In the genomic region with DNA sequence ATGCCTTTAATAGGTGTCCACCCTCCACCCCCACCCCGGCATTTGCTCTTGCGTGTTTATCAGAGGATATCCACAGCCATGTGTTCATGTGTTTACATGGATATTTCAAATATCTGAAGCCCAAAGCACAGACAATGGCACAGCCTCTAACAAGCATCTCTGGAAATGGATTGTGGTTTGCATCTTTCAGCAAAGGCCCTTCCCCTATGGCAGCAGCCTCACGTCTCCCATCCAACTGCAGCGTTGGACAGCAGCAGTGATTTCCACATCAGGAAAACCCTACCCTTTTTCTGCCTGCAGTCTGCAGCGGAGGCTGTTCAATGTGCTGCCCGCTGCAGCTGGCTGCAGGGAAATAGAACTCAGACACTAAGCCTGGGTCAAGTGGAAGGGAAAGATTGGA, we compare ENCODE assay signal across 9 cellular contexts. TPM values are rescaled to one million over a fixed set of nuclear protein-coding genes. Genes with fewer than 3 reads are reported as not detected.
A peak's percentile ranks its signal among the peaks of the same experiment; 100 is the strongest.
DNase-seq lines count a peak whose midpoint lies in the region; ATAC-seq and TF ChIP-seq lines count a peak whose summit lies in the region.
"Had no signal": no experiment of that assay in that cellular context is flagged by ENCODE, and none has a peak within 500 bp of the region (broad histone marks: within the 10 kb centered on the region; RNA-seq: fewer than 3 reads in every experiment).

No MANE protein-coding gene starts in this region.

- TF ChIP-seq RAD21 in IMR-90 (IDR thresholded peaks at IDR 0.05; ENCODE audit: low read length) = no peak

- no peaks in the 10 kb centered on the region for H3K36me3 Mint-ChIP-seq in neural crest cell (ENCODE audit: low read depth)

- no peak overlapping the region for H3K4ac ChIP-seq in IMR-90 (ENCODE audit: low read depth, low read length)

- peaks cover 81% of the 10 kb centered on the region for H3K27me3 Mint-ChIP-seq in neural crest cell (ENCODE audit: low read depth)

- no peak overlapping the region for H4K8ac ChIP-seq in IMR-90 (ENCODE audit: low read depth in 2 of 2, low read length in 2 of 2)

- no peak overlapping the region for H2AK9ac ChIP-seq in IMR-90 (replicated peaks; ENCODE audit: low read depth, low read length, poor library complexity)

- H2AK5ac ChIP-seq in IMR-90 (ENCODE audit: low read depth, low read length) = no peak overlapping the region

- H2BK120ac ChIP-seq in IMR-90 (ENCODE audit: low read depth, low read length) = no peak overlapping the region

- H3K4me3 Mint-ChIP-seq in neural crest cell = peak overlapping the region; percentile 54

- no peak overlapping the region for H3K27ac ChIP-seq in BLaER1 treated with 17β-estradiol and CSF1 and Interleukin-3, amounts not matched to agents 10 nM and 100 nM
- H3K27ac ChIP-seq in IMR-90 (ENCODE audit: insufficient read depth, low read length) (no peak overlapping the region), epithelial cell of prostate (peak overlapping the region; percentile 38)

- peak overlapping the region in 9 of 10 experiments; percentile 66 to 82 (median 75); a peak in 15 of 20 replicates for H3K4me3 ChIP-seq in BLaER1 treated with 17β-estradiol and CSF1 and Interleukin-3, amounts not matched to agents 10 nM and 100 nM
- H3K4me3 ChIP-seq in IMR-90 (ENCODE audit: insufficient read depth, low read depth, low read length) = no peak overlapping the region

- no peak overlapping the region for H2BK5ac ChIP-seq in IMR-90 (ENCODE audit: low read depth, low read length, poor library complexity, severe bottlenecking)

- peaks cover 20% of the 10 kb centered on the region for H3K4me1 Mint-ChIP-seq in neural crest cell

- peaks cover 0 to 66% (median 30%) of the 10 kb centered on the region in 11 experiments; a peak in 14 of 22 replicates for H4K20me1 ChIP-seq in BLaER1 treated with 17β-estradiol and CSF1 and Interleukin-3, amounts not matched to agents 10 nM and 100 nM
- H4K20me1 ChIP-seq in IMR-90 (ENCODE audit: insufficient read depth, low read length) = 0 out of 2 replicates have a peak, but pooled peaks cover 3% of the 10 kb centered on the region

- ATAC-seq in IMR-90 (ENCODE audit: low read depth) (peak; percentile 8), HG02981 (IDR thresholded peaks at IDR 0.05; ENCODE audit: unreplicated experiment) (no peak)

- TF ChIP-seq CTCF in IMR-90 (conservative IDR thresholded peaks at IDR 0.05; ENCODE audit: low read depth, low read length) (no peak), neural crest cell (conservative IDR thresholded peaks at IDR 0.05) (no peak)

- intact Hi-C loops in IMR-90 (cut with micrococcal nuclease) = no loop called here

- H3K79me1 ChIP-seq in IMR-90 (ENCODE audit: low read depth in 1 of 2, low read length in 2 of 2) = peaks cover 0 to 7% of the 10 kb centered on the region in 2 experiments; a peak in 1 of 4 replicates

- H3K14ac ChIP-seq in IMR-90 (replicated peaks; ENCODE audit: low read depth, low read length) = no peak overlapping the region

- H3K27ac Mint-ChIP-seq in neural crest cell (ENCODE audit: unreplicated experiment) = no peak overlapping the region

- 0% methylated on average over 1 of the region's 6 CpGs; no CpG with 5 or more reads in 1 of the 2 experiments for WGBS in IMR-90 (ENCODE audit: extremely low coverage in 2 of 2, insufficient read length in 1 of 2), 2 experiments

- H3K4me2 ChIP-seq in BLaER1 treated with 17β-estradiol and CSF1 and Interleukin-3, amounts not matched to agents 10 nM and 100 nM = peak overlapping the region; percentile 92 to 100 (median 99)
- H3K4me2 ChIP-seq in IMR-90 (ENCODE audit: low read depth, low read length) = peak overlapping the region; percentile 55

- POLR2A ChIA-PET in IMR-90 (lab: Charles Lee; ENCODE audit: unreplicated experiment) = no interaction called here

- in situ Hi-C loops in IMR-90 (cut with MboI; ENCODE audit: low sequenced_read_pairs) = no loop called here

- H4K91ac ChIP-seq in IMR-90 (ENCODE audit: insufficient read depth, low read depth, low read length) = no peak overlapping the region

- BruUV-seq in IMR-90 (replicated peaks; lab: Mats Ljungman, UMichigan) = no TSS peak

- CTCF ChIA-PET in IMR-90 (lab: Yijun Ruan, JAX) = no interaction called here

- no peaks in the 10 kb centered on the region for H3K36me3 ChIP-seq in BLaER1 treated with 17β-estradiol and CSF1 and Interleukin-3, amounts not matched to agents 10 nM and 100 nM
- no peaks in the 10 kb centered on the region for H3K36me3 ChIP-seq in IMR-90 (ENCODE audit: control insufficient read depth, insufficient read depth, low read length)

- no peak for TF ChIP-seq POLR2A in IMR-90 (IDR thresholded peaks at IDR 0.05; ENCODE audit: low read depth, low read length)

- no peak overlapping the region for H2BK15ac ChIP-seq in IMR-90 (ENCODE audit: low read depth, low read length)

- H3K27me3 ChIP-seq in BLaER1 treated with 17β-estradiol and CSF1 and Interleukin-3, amounts not matched to agents 10 nM and 100 nM = peaks cover 22 to 71% (median 36%) of the 10 kb centered on the region in 11 experiments; a peak in 21 of 22 replicates
- no peaks in the 10 kb centered on the region for H3K27me3 ChIP-seq in IMR-90 (ENCODE audit: control insufficient read depth, insufficient read depth, low read length)

- H2BK20ac ChIP-seq in IMR-90 (ENCODE audit: low read depth, low read length) = no peak overlapping the region

- no peak overlapping the region for H4K5ac ChIP-seq in IMR-90 (ENCODE audit: low read depth, low read length)

- no peak overlapping the region for H2AFZ ChIP-seq in IMR-90 (replicated peaks; ENCODE audit: low read length, poor library complexity)

- H3K18ac ChIP-seq in IMR-90 (ENCODE audit: low read depth, low read length) = no peak overlapping the region

- no peak overlapping the region for H3K56ac ChIP-seq in IMR-90 (ENCODE audit: extremely low read depth, insufficient read depth, low read length)

- dilution Hi-C loops in IMR-90 (cut with HindIII; ENCODE audit: low sequenced_read_pairs, unreplicated experiment) = no loop called here

- DNase-seq in IMR-90 (peak; percentile 72), epithelial cell of prostate (ENCODE audit: low read depth, low spot score) (no peak), neural crest cell (ENCODE audit: low read depth, low spot score) (no peak), NCI-H524 (lab: John Stamatoyannopoulos, UW) (no peak), NCI-H146 (lab: John Stamatoyannopoulos, UW) (no peak)
- no peak for DNase-seq in activated CD4-positive, CD25-positive, alpha-beta regulatory T cell (lab: John Stamatoyannopoulos, UW)
- DNase-seq: trophoblast cell had no signal

- peaks cover 10% of the 10 kb centered on the region; the same call in 1 of the 2 replicates for H3K9me1 ChIP-seq in IMR-90 (ENCODE audit: insufficient read depth, low read length)

- H3K9me3 ChIP-seq in BLaER1 treated with 17β-estradiol and CSF1 and Interleukin-3, amounts not matched to agents 10 nM and 100 nM (replicated peaks in 1 of 11) = no peaks in the 10 kb centered on the region
- H3K9me3 ChIP-seq in IMR-90 (ENCODE audit: control insufficient read depth, insufficient read depth, low read length) = no peaks in the 10 kb centered on the region

- H3K4me1 ChIP-seq in BLaER1 treated with 17β-estradiol and CSF1 and Interleukin-3, amounts not matched to agents 10 nM and 100 nM = peaks cover 73 to 98% (median 96%) of the 10 kb centered on the region in 10 experiments
- peaks cover 23% of the 10 kb centered on the region for H3K4me1 ChIP-seq in IMR-90 (ENCODE audit: control insufficient read depth, insufficient read depth, low read length)

- H3K9ac ChIP-seq in BLaER1 treated with 17β-estradiol and CSF1 and Interleukin-3, amounts not matched to agents 10 nM and 100 nM = peak overlapping the region in 6 of 11 experiments; percentile 72 to 86 (median 80); a peak in 10 of 22 replicates
- no peak overlapping the region for H3K9ac ChIP-seq in IMR-90 (ENCODE audit: low read depth, low read length)

- no peaks in the 10 kb centered on the region for H3K9me3 Mint-ChIP-seq in neural crest cell

- H3K23ac ChIP-seq in IMR-90 (ENCODE audit: low read depth, low read length) = 0 out of 2 replicates have a peak overlapping the region, but pooled peaks have one; percentile 5

TF ChIP-seq in IMR-90, 13 proteins besides CTCF, POLR2A, EP300 and RAD21:
- TF ChIP-seq MAZ (IDR thresholded peaks at IDR 0.05; ENCODE audit: borderline replicate concordance, low read depth, low read length) = no peak
- TF ChIP-seq RCOR1 (IDR thresholded peaks at IDR 0.05; ENCODE audit: insufficient replicate concordance, low read length) = no peak
- TF ChIP-seq MXI1 (IDR thresholded peaks at IDR 0.05; ENCODE audit: borderline replicate concordance, low read depth, low read length) = 0 out of 2 replicates have a peak, but pooled peaks have one; percentile 38
- no peak for TF ChIP-seq USF2 (IDR thresholded peaks at IDR 0.05; ENCODE audit: low read depth, low read length)
- TF ChIP-seq CEBPB (IDR thresholded peaks at IDR 0.05; ENCODE audit: low read depth, low read length) = peak; percentile 62
- TF ChIP-seq NFE2L2 (IDR thresholded peaks at IDR 0.05; ENCODE audit: low read depth, low read length) = no peak
- no peak for TF ChIP-seq ELK1 (IDR thresholded peaks at IDR 0.05; ENCODE audit: borderline replicate concordance, low read depth, low read length)
TF ChIP-seq in IMR-90: peak in this region for 2.

RNA-seq across cellular contexts. Expression of gene RASSF5, which starts 1.6 kb away (rescaled TPM):
- 0.18 and 0.56 TPM in 2 replicates for total RNA-seq in IMR-90 (2012; rRNA removed)
- 1.1 TPM in 2 replicates for polyA plus RNA-seq in IMR-90 (2012; rRNA removed)
- polyA plus RNA-seq in IMR-90 (2012; cell fraction: cytosol; rRNA removed) = 0.39 and 1.2 TPM in 2 replicates
- 2.3 and 3.2 TPM in 2 replicates for polyA plus RNA-seq in IMR-90 (2012; cell fraction: nucleus; rRNA removed; ENCODE audit: low replicate concordance)
- total RNA-seq in neural crest cell = 1.2 and 1.4 TPM in 2 replicates

RNA-seq across cellular contexts. Expression of gene IKBKE, which starts 38.7 kb away (rescaled TPM):
- 21.4 and 24.0 TPM in 2 replicates for total RNA-seq in IMR-90 (2012; rRNA removed)
- polyA plus RNA-seq in IMR-90 (2012; rRNA removed) = 20.3 and 21.0 TPM in 2 replicates
- 14.8 and 17.1 TPM in 2 replicates for polyA plus RNA-seq in IMR-90 (2012; cell fraction: cytosol; rRNA removed)
- 47.3 and 62.4 TPM in 2 replicates for polyA plus RNA-seq in IMR-90 (2012; cell fraction: nucleus; rRNA removed; ENCODE audit: low replicate concordance)
- total RNA-seq in neural crest cell = 7.6 and 8.6 TPM in 2 replicates
